In the genomic region with DNA sequence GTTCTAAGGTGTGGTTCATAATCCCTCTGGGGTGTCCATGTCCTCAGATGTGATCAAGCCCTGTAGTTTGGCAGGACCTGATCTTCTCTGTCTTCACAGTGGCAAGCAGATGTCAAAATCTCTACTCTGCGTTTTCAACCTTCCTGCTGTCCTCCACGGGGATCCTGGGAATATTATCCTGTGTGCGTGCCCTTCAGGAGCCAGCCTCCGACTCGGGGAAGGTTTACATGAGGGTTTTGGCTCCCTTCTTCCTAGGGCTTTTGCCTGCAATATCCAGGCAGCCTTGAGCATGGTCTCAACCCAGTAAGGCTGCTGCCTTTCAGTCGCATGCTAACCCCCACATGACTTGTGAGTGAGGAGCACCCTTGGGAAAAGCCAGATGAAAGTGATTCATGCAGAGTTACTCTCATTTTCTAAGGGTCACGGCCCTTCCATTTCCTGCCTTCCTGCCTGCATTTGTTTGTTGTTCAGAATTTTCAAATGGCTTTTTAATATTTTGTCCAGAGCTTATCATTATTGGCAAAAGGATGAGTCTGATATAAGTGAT, we compare ENCODE assay signal across 8 cellular contexts.
A peak's percentile ranks its signal among the peaks of the same experiment; 100 is the strongest.
DNase-seq lines count a peak whose midpoint lies in the region; ATAC-seq, FAIRE-seq and TF ChIP-seq lines count a peak whose summit lies in the region.

No MANE protein-coding gene starts in this region.

- no peaks in the 10 kb centered on the region for H3K9me3 Mint-ChIP-seq in activated CD4-positive, alpha-beta memory T cell treated with anti-CD3 and anti-CD28 coated beads for 36 hours

- peak overlapping the region; percentile 95 for H3K27ac Mint-ChIP-seq in activated CD4-positive, alpha-beta memory T cell treated with anti-CD3 and anti-CD28 coated beads for 36 hours

- FAIRE-seq in H54 (lab: Jason Lieb, UNC), result peak; percentile 48

- H3K4me3 ChIP-seq in AG09309 (ENCODE audit: control insufficient read depth, low read depth, low read length) (no peak overlapping the region), heart left ventricle (no peak overlapping the region)

- no peak for TF ChIP-seq CTCF in AG09309 (IDR thresholded peaks at IDR 0.05; ENCODE audit: control insufficient read depth, insufficient read depth, low read depth, low read length, missing control alignments)
- no peak for TF ChIP-seq CTCF in heart left ventricle (IDR thresholded peaks at IDR 0.05)

- CTCF ChIA-PET in activated CD4-positive, alpha-beta memory T cell treated with anti-CD3 and anti-CD28 coated beads for 36 hours (lab: Charles Lee), result no interaction called here

- no peaks in the 10 kb centered on the region for H3K27me3 ChIP-seq in heart left ventricle

- peak overlapping the region in 2 of 12 donors; percentile 41 to 86 for H3K27ac ChIP-seq in heart left ventricle

- 37 to 56% (median 50%) methylated on average over 7 of the region's 7 CpGs for WGBS in heart left ventricle, 4 donors

- ATAC-seq in heart left ventricle, result peak; percentile 16 to 85 (median 73)
- ATAC-seq in stimulated activated naive CD8-positive, alpha-beta T cell treated with anti-CD3 and anti-CD28 coated beads, Interleukin-15, Interleukin-2, amounts not matched to agents 100 U/mL and 50 U/mL, for 24 hours, result peak; percentile 66
- no peak for ATAC-seq in GM21526 (IDR thresholded peaks at IDR 0.05; ENCODE audit: low FRiP score, unreplicated experiment)
- ATAC-seq in HG02885 (IDR thresholded peaks at IDR 0.05; ENCODE audit: poor library complexity, unreplicated experiment), result no peak

- intact Hi-C loops in activated CD4-positive, alpha-beta memory T cell treated with anti-CD3 and anti-CD28 coated beads for 36 hours (cut with micrococcal nuclease), result no loop called here
- intact Hi-C loops in heart left ventricle (cut with DNase I), result no loop called here

- peaks cover 0 to 54% (median 16%) of the 10 kb centered on the region in 12 donors for H3K4me1 ChIP-seq in heart left ventricle

- H3K4me1 Mint-ChIP-seq in activated CD4-positive, alpha-beta memory T cell treated with anti-CD3 and anti-CD28 coated beads for 36 hours (ENCODE audit: low read depth), result peaks cover 89% of the 10 kb centered on the region

- peaks cover 34% of the 10 kb centered on the region for H3K36me3 Mint-ChIP-seq in activated CD4-positive, alpha-beta memory T cell treated with anti-CD3 and anti-CD28 coated beads for 36 hours

- POLR2A ChIA-PET in activated CD4-positive, alpha-beta memory T cell treated with anti-CD3 and anti-CD28 coated beads for 36 hours (lab: Charles Lee), result no interaction called here

- H3K9me3 ChIP-seq in heart left ventricle, result no peaks in the 10 kb centered on the region

- no peaks in the 10 kb centered on the region for H3K36me3 ChIP-seq in heart left ventricle

- DNase-seq in AG09309 (ENCODE audit: low read depth) (peak; percentile 66), H54 (ENCODE audit: insufficient read length, low spot score) (peak; percentile 71), heart left ventricle (peak in 3 of 5 donors; percentile 47 to 54 (median 51)), SKM-1 (lab: John Stamatoyannopoulos, UW; ENCODE audit: unreplicated experiment) (no peak)
- peak; percentile 48 for DNase-seq in activated CD4-positive, alpha-beta memory T cell treated with anti-CD3 and anti-CD28 coated beads for 36 hours
- peak; percentile 53 for DNase-seq in stimulated activated naive CD8-positive, alpha-beta T cell treated with anti-CD3 and anti-CD28 coated beads, Interleukin-15, Interleukin-2, amounts not matched to agents 100 U/mL and 50 U/mL, for 24 hours

- peak overlapping the region; percentile 56 for H3K4me3 Mint-ChIP-seq in activated CD4-positive, alpha-beta memory T cell treated with anti-CD3 and anti-CD28 coated beads for 36 hours

- H3K27me3 Mint-ChIP-seq in activated CD4-positive, alpha-beta memory T cell treated with anti-CD3 and anti-CD28 coated beads for 36 hours, result no peaks in the 10 kb centered on the region

- TF ChIP-seq POLR2A in H54 (IDR thresholded peaks at IDR 0.05; ENCODE audit: low read depth, low read length) (no peak), heart left ventricle (IDR thresholded peaks at IDR 0.05) (no peak)

Comparison
In these comparisons a context has a peak if more than half of its experiments do, and no peak if none do; other contexts are left out.
1. ATAC-seq: peak in heart left ventricle (4 of 4) and stimulated activated naive CD8-positive, alpha-beta T cell treated with anti-CD3 and anti-CD28 coated beads, Interleukin-15, Interleukin-2, amounts not matched to agents 100 U/mL and 50 U/mL, for 24 hours (single experiment); none in GM21526 (single experiment) and HG02885 (single experiment).